In genomic region chr10:84522612-84523462, GRCh38 we compare ENCODE assay signal across 1 cellular context.
TF ChIP-seq lines count a peak whose summit lies in the region.

No MANE protein-coding gene starts in this region.

TF ChIP-seq in H1, 55 proteins besides CTCF, POLR2A, EP300 and RAD21:
- no peak for TF ChIP-seq YY1 (IDR thresholded peaks at IDR 0.05; ENCODE audit: low read depth, low read length)
- TF ChIP-seq RBBP5 (IDR thresholded peaks at IDR 0.05; ENCODE audit: borderline replicate concordance, low read depth, low read length), result no peak
- no peak for TF ChIP-seq RXRA (IDR thresholded peaks at IDR 0.05; ENCODE audit: insufficient read depth, low read depth, low read length)
- no peak for TF ChIP-seq ZNF274 (IDR thresholded peaks at IDR 0.05; ENCODE audit: borderline replicate concordance, extremely low read depth, low read length)
- TF ChIP-seq TAF7 (optimal IDR thresholded peaks at IDR 0.05; ENCODE audit: borderline replicate concordance, low read depth, low read length), result no peak
- TF ChIP-seq HDAC6 (IDR thresholded peaks at IDR 0.05; ENCODE audit: low read depth, low read length), result no peak
- TF ChIP-seq SP2 (IDR thresholded peaks at IDR 0.05; ENCODE audit: low read length), result no peak
- TF ChIP-seq KDM4A (IDR thresholded peaks at IDR 0.05; ENCODE audit: low read depth, low read length, severe bottlenecking), result no peak
- no peak for TF ChIP-seq RNF2 (IDR thresholded peaks at IDR 0.05; ENCODE audit: borderline replicate concordance, low read depth, low read length, missing control alignments, poor library complexity, severe bottlenecking)
